In genomic region chr20:7366189-7366588, GRCh38 we compare ENCODE assay signal across 19 cellular contexts.
DNase-seq lines count a peak whose midpoint lies in the region; ATAC-seq and TF ChIP-seq lines count a peak whose summit lies in the region.
"Had no signal": no experiment of that assay in that cellular context is flagged by ENCODE, and none has a peak within 500 bp of the region (broad histone marks: within the 10 kb centered on the region; RNA-seq: fewer than 3 reads in every experiment).

No MANE protein-coding gene starts in this region.

- no peak for ATAC-seq in GM18502 (IDR thresholded peaks at IDR 0.05; ENCODE audit: poor library complexity, unreplicated experiment)
- ATAC-seq: CD8-positive, alpha-beta T cell; GM12878 had no signal

- H3K9ac ChIP-seq in MM.1S (ENCODE audit: low read length): no peak overlapping the region
- H3K9ac ChIP-seq: BLaER1 had no signal

- H3K36me3 ChIP-seq in MM.1S (replicated peaks; ENCODE audit: insufficient read depth, low read length): no peaks in the 10 kb centered on the region
- H3K36me3 ChIP-seq: BLaER1 had no signal

- H3K4me3 ChIP-seq in MM.1S (ENCODE audit: low read length) (no peak overlapping the region), fibroblast of mammary gland (ENCODE audit: control insufficient read depth, low read depth, low read length) (no peak overlapping the region)
- H3K4me3 ChIP-seq: BLaER1, GM12878 had no signal

- no peak overlapping the region for H2AFZ ChIP-seq in MM.1S (ENCODE audit: low read length)

- peak overlapping the region; percentile 28 for H3K4me2 ChIP-seq in MM.1S (ENCODE audit: low read depth, low read length)
- H3K4me2 ChIP-seq: BLaER1 had no signal

- H3K9me2 ChIP-seq in MM.1S (replicated peaks; ENCODE audit: insufficient read depth, low read length): no peaks in the 10 kb centered on the region

- H3K27me3 ChIP-seq in MM.1S (replicated peaks; ENCODE audit: insufficient read depth, low read length): no peaks in the 10 kb centered on the region
- H3K27me3 ChIP-seq: BLaER1 had no signal

- H3K79me2 ChIP-seq in MM.1S (ENCODE audit: low read length): no peaks in the 10 kb centered on the region

- DNase-seq in NCI-H748 (lab: John Stamatoyannopoulos, UW; ENCODE audit: unreplicated experiment) (peak; percentile 22), NCI-H748 treated with DMSO at 0.1 percent for 48 hours (lab: John Stamatoyannopoulos, UW) (no peak), MM.1S (peak; percentile 51), fibroblast of mammary gland (ENCODE audit: low read depth) (peak; percentile 2), SW480 (ENCODE audit: low spot score) (no peak), KG1 (lab: John Stamatoyannopoulos, UW) (no peak)
- DNase-seq: CD4-positive, CD25-positive, alpha-beta regulatory T cell; CD8-positive, alpha-beta T cell; DMS 273 treated with DMSO at 0.1 percent for 48 hours; DMS79; EL; GDM1; H7; HCEC 1CT had no signal

- no peaks in the 10 kb centered on the region for H4K20me1 ChIP-seq in MM.1S (ENCODE audit: insufficient read depth, low read length)
- H4K20me1 ChIP-seq: BLaER1 had no signal

- TF ChIP-seq CTCF in MM.1S (IDR thresholded peaks at IDR 0.05; ENCODE audit: low read length) (no peak), fibroblast of mammary gland (conservative IDR thresholded peaks at IDR 0.05; ENCODE audit: control insufficient read depth, insufficient read depth, low read depth, low read length) (no peak)

- H3K9me3 ChIP-seq in MM.1S (replicated peaks; ENCODE audit: insufficient read depth, low read length): no peaks in the 10 kb centered on the region
- H3K9me3 ChIP-seq: BLaER1 had no signal

- peaks cover 24% of the 10 kb centered on the region for H3K4me1 ChIP-seq in MM.1S (ENCODE audit: low read length)
- H3K4me1 ChIP-seq: BLaER1 had no signal

- peaks cover 17% of the 10 kb centered on the region for H3F3A ChIP-seq in MM.1S (ENCODE audit: insufficient read depth, low read length)

- peak overlapping the region; percentile 37; the same call in 1 of the 2 replicates for H3K27ac ChIP-seq in MM.1S (ENCODE audit: low read length)
- H3K27ac ChIP-seq: 22Rv1, BLaER1, C4-2B had no signal

Comparison
In these comparisons a context has a peak if more than half of its experiments do, and no peak if none do; other contexts are left out.
1. DNase-seq: peak in NCI-H748 (single experiment), MM.1S (single experiment) and fibroblast of mammary gland (single experiment); none in NCI-H748 treated with DMSO at 0.1 percent for 48 hours (single experiment), SW480 (single experiment) and KG1 (single experiment).